Comparison of ENCODE assay signal across 8 cellular contexts in genomic region chr6:89413006-89413400, GRCh38. TPM values are rescaled to one million over a fixed set of nuclear protein-coding genes. Genes with fewer than 3 reads are reported as not detected.
DNase-seq lines count a peak whose midpoint lies in the region; ATAC-seq and TF ChIP-seq lines count a peak whose summit lies in the region.

No MANE protein-coding gene starts in this region.

- peak overlapping the region; percentile 98 for H2AFZ ChIP-seq in hepatocyte

- H3K9me2 ChIP-seq in hepatocyte (replicated peaks; ENCODE audit: insufficient read depth) = no peaks in the 10 kb centered on the region

- H3K9me3 Mint-ChIP-seq in stimulated activated memory B cell treated with anti-CD40 and anti-IgM and Interleukin-4, amounts not matched to agents 10 μg/mL and 1 μg/mL and 100 μg/mL, for 72 hours = no peaks in the 10 kb centered on the region

- peak overlapping the region; percentile 86 for H3K27ac ChIP-seq in hepatocyte

- no peaks in the 10 kb centered on the region for H4K20me1 ChIP-seq in hepatocyte (ENCODE audit: insufficient read depth, poor library complexity, severe bottlenecking)

- H3K36me3 Mint-ChIP-seq in T-helper 17 cell (ENCODE audit: low read depth) = peaks cover 10% of the 10 kb centered on the region
- H3K36me3 Mint-ChIP-seq in stimulated activated memory B cell treated with anti-CD40 and anti-IgM and Interleukin-4, amounts not matched to agents 10 μg/mL and 1 μg/mL and 100 μg/mL, for 72 hours = no peaks in the 10 kb centered on the region

- H3K27me3 ChIP-seq in hepatocyte = peaks cover 29% of the 10 kb centered on the region

- peak overlapping the region; percentile 98 for H3K4me3 Mint-ChIP-seq in T-helper 17 cell
- H3K4me3 Mint-ChIP-seq in stimulated activated memory B cell treated with anti-CD40 and anti-IgM and Interleukin-4, amounts not matched to agents 10 μg/mL and 1 μg/mL and 100 μg/mL, for 72 hours = peak overlapping the region; percentile 96

- H3K79me2 ChIP-seq in hepatocyte = peaks cover 8% of the 10 kb centered on the region

- peak; percentile 27 for DNase-seq in NCI-H2171 treated with DMSO at 0.1 percent for 48 hours (lab: John Stamatoyannopoulos, UW)
- DNase-seq in NCI-H2171 (lab: John Stamatoyannopoulos, UW) = no peak
- DNase-seq in T-helper 17 cell = no peak
- DNase-seq in hepatocyte (ENCODE audit: low spot score) = no peak
- no peak for DNase-seq in NCI-H82 treated with DMSO at 0.1 percent for 48 hours (lab: John Stamatoyannopoulos, UW; ENCODE audit: unreplicated experiment)
- no peak for DNase-seq in iPS-NIHi11 (ENCODE audit: low spot score)

- H3K4me1 Mint-ChIP-seq in T-helper 17 cell = peaks cover 11% of the 10 kb centered on the region
- H3K4me1 Mint-ChIP-seq in stimulated activated memory B cell treated with anti-CD40 and anti-IgM and Interleukin-4, amounts not matched to agents 10 μg/mL and 1 μg/mL and 100 μg/mL, for 72 hours = peaks cover 30% of the 10 kb centered on the region

- no peak for TF ChIP-seq CTCF in hepatocyte (IDR thresholded peaks at IDR 0.05; ENCODE audit: poor library complexity)

- peaks cover 28% of the 10 kb centered on the region for H3K27me3 Mint-ChIP-seq in T-helper 17 cell
- H3K27me3 Mint-ChIP-seq in stimulated activated memory B cell treated with anti-CD40 and anti-IgM and Interleukin-4, amounts not matched to agents 10 μg/mL and 1 μg/mL and 100 μg/mL, for 72 hours = peaks cover 23% of the 10 kb centered on the region

- H3K9me3 ChIP-seq in T-helper 17 cell (ENCODE audit: control insufficient read depth, low read length, poor library complexity, severe bottlenecking) (no peaks in the 10 kb centered on the region), hepatocyte (ENCODE audit: low read depth) (no peaks in the 10 kb centered on the region)

- H3K36me3 ChIP-seq in hepatocyte (replicated peaks; ENCODE audit: insufficient read depth, low read depth) = no peaks in the 10 kb centered on the region

- WGBS in hepatocyte (ENCODE audit: low lambda C conversion rate, missing lambda C conversion rate) = 47% methylated on average over 9 of the region's 9 CpGs

- H3K4me1 ChIP-seq in hepatocyte (ENCODE audit: insufficient read depth) = peaks cover 15% of the 10 kb centered on the region

- ATAC-seq in T-helper 17 cell (no peak), HG02642 (IDR thresholded peaks at IDR 0.05; ENCODE audit: poor library complexity, unreplicated experiment) (no peak)
- no peak for ATAC-seq in stimulated activated memory B cell treated with anti-CD40 and anti-IgM and Interleukin-4, amounts not matched to agents 10 μg/mL and 1 μg/mL and 100 μg/mL, for 72 hours

- peak overlapping the region; percentile 94 for H3K4me2 ChIP-seq in hepatocyte

- peak overlapping the region; percentile 69 for H3K27ac Mint-ChIP-seq in T-helper 17 cell
- peak overlapping the region; percentile 94 for H3K27ac Mint-ChIP-seq in stimulated activated memory B cell treated with anti-CD40 and anti-IgM and Interleukin-4, amounts not matched to agents 10 μg/mL and 1 μg/mL and 100 μg/mL, for 72 hours

- peak overlapping the region; percentile 93 for H3K4me3 ChIP-seq in hepatocyte

RNA-seq across cellular contexts. Expression of gene RRAGD, which starts 0.9 kb away (rescaled TPM):
- total RNA-seq in T-helper 17 cell = 1 to 10 TPM; 7.8 to 8.9 TPM
- 22.5 and 28.1 TPM in 2 replicates for total RNA-seq in hepatocyte
- 9.4 and 11.8 TPM in 2 replicates for polyA plus RNA-seq in hepatocyte

RNA-seq across cellular contexts. Expression of gene ANKRD6, which starts 19.9 kb away (rescaled TPM):
- total RNA-seq in T-helper 17 cell (1 to 10 TPM; 3.8 to 7.9 TPM), hepatocyte (20.9 and 30.2 TPM in 2 replicates)
- polyA plus RNA-seq in hepatocyte = 9.3 and 12.2 TPM in 2 replicates
